In the genomic region with DNA sequence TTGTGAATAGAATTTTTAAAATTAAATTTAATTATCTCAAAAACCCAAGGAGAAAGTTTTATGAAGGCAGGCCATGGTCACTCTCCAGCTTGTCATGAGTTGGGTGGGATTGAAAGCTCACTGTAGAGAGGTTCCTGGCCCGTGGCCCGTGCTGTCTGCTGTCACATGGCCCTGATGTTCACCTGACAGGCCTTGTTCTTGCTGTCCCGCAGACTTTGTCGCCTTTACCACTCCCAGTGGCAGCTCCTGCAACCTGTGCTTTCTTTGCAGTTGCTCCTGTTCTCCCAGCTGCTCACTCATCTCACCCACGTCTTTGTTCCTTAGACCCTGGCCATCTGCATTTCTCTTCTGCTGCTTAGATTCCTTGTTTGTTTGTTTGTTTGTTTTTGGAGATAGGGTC, we compare ENCODE assay signal across 21 cellular contexts. TPM values are rescaled to one million over a fixed set of nuclear protein-coding genes. Genes with fewer than 3 reads are reported as not detected.
DNase-seq lines count a peak whose midpoint lies in the region; ATAC-seq, FAIRE-seq and TF ChIP-seq lines count a peak whose summit lies in the region.
"Had no signal": no experiment of that assay in that cellular context is flagged by ENCODE, and none has a peak within 500 bp of the region (broad histone marks: within the 10 kb centered on the region; RNA-seq: fewer than 3 reads in every experiment).

No MANE protein-coding gene starts in this region.

- H2AK5ac ChIP-seq in neuronal stem cell (ENCODE audit: low read depth, low read length): no peak overlapping the region

- H3K4me3 ChIP-seq in kidney (ENCODE audit: low read length in 2 of 2) (no peak overlapping the region), neuronal stem cell (ENCODE audit: low read length in 2 of 2) (no peak overlapping the region)
- H3K4me3 ChIP-seq: A549, BLaER1, GM23338 had no signal

- intact Hi-C loops in activated CD4-positive, alpha-beta memory T cell treated with anti-CD3 and anti-CD28 coated beads for 36 hours (cut with micrococcal nuclease): no loop called here
- intact Hi-C loops in left ventricle myocardium superior (cut with micrococcal nuclease): no loop called here
- intact Hi-C loops in Right ventricle myocardium inferior (cut with DNase I): no loop called here
- intact Hi-C loops in kidney (cut with DNase I): no loop called here

- no peak for FAIRE-seq in kidney (lab: Jason Lieb, UNC)
- FAIRE-seq: A549, H54, HepG2 had no signal

- no peak overlapping the region for H2BK12ac ChIP-seq in neuronal stem cell (ENCODE audit: low read length)

- peaks cover 37% of the 10 kb centered on the region for H3K36me3 Mint-ChIP-seq in activated CD4-positive, alpha-beta memory T cell treated with anti-CD3 and anti-CD28 coated beads for 36 hours
- peaks cover 53% of the 10 kb centered on the region for H3K36me3 Mint-ChIP-seq in activated CD4-positive, alpha-beta memory T cell treated with anti-CD3 and anti-CD28 coated beads, Interleukin-2, amount 10 ng/mL, durations not matched to agents 7 days and 5 days (ENCODE audit: low read depth)

- no peaks in the 10 kb centered on the region for H3K9me3 Mint-ChIP-seq in activated CD4-positive, alpha-beta memory T cell treated with anti-CD3 and anti-CD28 coated beads for 36 hours
- no peaks in the 10 kb centered on the region for H3K9me3 Mint-ChIP-seq in activated CD4-positive, alpha-beta memory T cell treated with anti-CD3 and anti-CD28 coated beads, Interleukin-2, amount 10 ng/mL, durations not matched to agents 7 days and 5 days
- H3K9me3 Mint-ChIP-seq: CD4-positive, alpha-beta memory T cell; GM23338; HFFc6 had no signal

- H2AFZ ChIP-seq in neuronal stem cell (ENCODE audit: low read length): no peak overlapping the region
- H2AFZ ChIP-seq: GM23338 had no signal

- peak overlapping the region; percentile 14 for H3K27ac Mint-ChIP-seq in activated CD4-positive, alpha-beta memory T cell treated with anti-CD3 and anti-CD28 coated beads for 36 hours
- no peak overlapping the region for H3K27ac Mint-ChIP-seq in activated CD4-positive, alpha-beta memory T cell treated with anti-CD3 and anti-CD28 coated beads, Interleukin-2, amount 10 ng/mL, durations not matched to agents 7 days and 5 days
- H3K27ac Mint-ChIP-seq: GM23338, HFFc6 had no signal

- H3K4ac ChIP-seq in neuronal stem cell (ENCODE audit: low read length): no peak overlapping the region

- H3K4me1 ChIP-seq in kidney (ENCODE audit: control insufficient read depth in 1 of 2, insufficient read depth in 1 of 2, low read depth in 1 of 2, low read length in 2 of 2) (peaks cover 0 to 3% of the 10 kb centered on the region in 2 donors), neuronal stem cell (ENCODE audit: control insufficient read depth in 2 of 2, insufficient read depth in 1 of 2, low read depth in 1 of 2, low read length in 2 of 2) (peaks cover 0 to 2% of the 10 kb centered on the region in 2 donors)
- H3K4me1 ChIP-seq: A549, BLaER1 had no signal

- H2BK15ac ChIP-seq in neuronal stem cell (ENCODE audit: low read length): no peak overlapping the region

- H3K4me2 ChIP-seq in neuronal stem cell (ENCODE audit: insufficient read depth, low read length, poor library complexity, severe bottlenecking): no peak overlapping the region
- H3K4me2 ChIP-seq: A549, BLaER1, GM23338 had no signal

- H3K36me3 ChIP-seq in kidney (ENCODE audit: control insufficient read depth in 1 of 2, insufficient read depth in 2 of 2, low read length in 2 of 2) (peaks cover 38 to 46% of the 10 kb centered on the region in 2 donors), neuronal stem cell (replicated peaks in 1 of 2; ENCODE audit: control insufficient read depth in 2 of 2, insufficient read depth in 2 of 2, low read length in 2 of 2) (peaks cover 66 to 98% of the 10 kb centered on the region in 2 donors)

- H3K79me1 ChIP-seq in neuronal stem cell (ENCODE audit: low read depth, low read length): peaks cover 14% of the 10 kb centered on the region

- peak overlapping the region; percentile 67 for H3K23ac ChIP-seq in neuronal stem cell (ENCODE audit: low read depth, low read length, poor library complexity)

- no CpG with 5 or more reads among the region's 5 CpGs for WGBS in neuronal stem cell (ENCODE audit: extremely low coverage in 2 of 2, insufficient read length in 2 of 2, insufficient replicate concordance in 1 of 2), 2 donors

- H3K4me3 Mint-ChIP-seq in activated CD4-positive, alpha-beta memory T cell treated with anti-CD3 and anti-CD28 coated beads for 36 hours: no peak overlapping the region
- no peak overlapping the region for H3K4me3 Mint-ChIP-seq in activated CD4-positive, alpha-beta memory T cell treated with anti-CD3 and anti-CD28 coated beads, Interleukin-2, amount 10 ng/mL, durations not matched to agents 7 days and 5 days
- H3K4me3 Mint-ChIP-seq: CD14-positive monocyte; CD4-positive, alpha-beta memory T cell; GM23338; HFFc6 had no signal

- DNase-seq in activated CD4-positive, alpha-beta memory T cell treated with anti-CD3 and anti-CD28 coated beads for 36 hours: no peak
- DNase-seq in activated CD4-positive, alpha-beta memory T cell treated with anti-CD3 and anti-CD28 coated beads, Interleukin-2, amount 10 ng/mL, durations not matched to agents 7 days and 5 days: no peak
- DNase-seq in left ventricle myocardium superior (no peak), Right ventricle myocardium inferior (ENCODE audit: missing footprints) (no peak), kidney (peak; percentile 32), neuronal stem cell (ENCODE audit: low spot score) (no peak), NCI-H187 (lab: John Stamatoyannopoulos, UW) (no peak), Ammon's horn (ENCODE audit: low spot score) (no peak)
- DNase-seq: CD4-positive, alpha-beta memory T cell; DMS153; DMS79; GDM1; HCEC 1CT; HFFc6 had no signal

- ATAC-seq in left ventricle myocardium superior (peak; percentile 68), Right ventricle myocardium inferior (no peak)

- H3K9ac ChIP-seq in kidney (ENCODE audit: low read length in 2 of 2) (no peak overlapping the region), neuronal stem cell (ENCODE audit: low read depth, low read length, poor library complexity) (peak overlapping the region; percentile 50)
- H3K9ac ChIP-seq: BLaER1 had no signal

- no peak overlapping the region for H4K91ac ChIP-seq in neuronal stem cell (ENCODE audit: low read depth, low read length, poor library complexity)

- TF ChIP-seq CTCF in kidney (IDR thresholded peaks at IDR 0.05; ENCODE audit: borderline replicate concordance, extremely low read depth, insufficient read depth): no peak

- H2BK120ac ChIP-seq in neuronal stem cell (ENCODE audit: low read depth, low read length): no peak overlapping the region

- H3K9me3 ChIP-seq in kidney (ENCODE audit: control insufficient read depth in 1 of 2, low read length in 2 of 2) (no peaks in the 10 kb centered on the region), neuronal stem cell (replicated peaks in 1 of 2; ENCODE audit: control insufficient read depth in 2 of 2, insufficient read depth in 1 of 2, low read depth in 1 of 2, low read length in 2 of 2) (peaks cover 0 to 1% of the 10 kb centered on the region in 2 donors)
- H3K9me3 ChIP-seq: A549, BLaER1 had no signal

- no peaks in the 10 kb centered on the region for H3K27me3 Mint-ChIP-seq in activated CD4-positive, alpha-beta memory T cell treated with anti-CD3 and anti-CD28 coated beads for 36 hours
- H3K27me3 Mint-ChIP-seq in activated CD4-positive, alpha-beta memory T cell treated with anti-CD3 and anti-CD28 coated beads, Interleukin-2, amount 10 ng/mL, durations not matched to agents 7 days and 5 days: no peaks in the 10 kb centered on the region
- H3K27me3 Mint-ChIP-seq: CD4-positive, alpha-beta memory T cell had no signal

- H3K4me1 Mint-ChIP-seq in activated CD4-positive, alpha-beta memory T cell treated with anti-CD3 and anti-CD28 coated beads for 36 hours (ENCODE audit: low read depth): no peaks in the 10 kb centered on the region
- H3K4me1 Mint-ChIP-seq in activated CD4-positive, alpha-beta memory T cell treated with anti-CD3 and anti-CD28 coated beads, Interleukin-2, amount 10 ng/mL, durations not matched to agents 7 days and 5 days: no peaks in the 10 kb centered on the region
- H3K4me1 Mint-ChIP-seq: CD14-positive monocyte had no signal

- CTCF ChIA-PET in activated CD4-positive, alpha-beta memory T cell treated with anti-CD3 and anti-CD28 coated beads for 36 hours (lab: Charles Lee): interaction anchor here (0.7 to 5.1 kb wide), 7 partner anchors 11 to 758 kb away, joined by 3 to 64 read pairs (median 5); no protein-coding TSS in a partner anchor
- CTCF ChIA-PET in activated CD4-positive, alpha-beta memory T cell treated with anti-CD3 and anti-CD28 coated beads, Interleukin-2, amount 10 ng/mL, durations not matched to agents 7 days and 5 days (lab: Charles Lee): interaction anchor here (0.6 to 4.3 kb wide), 8 partner anchors 9 to 319 kb away, joined by 3 to 53 read pairs (median 4); no protein-coding TSS in a partner anchor

- no peak overlapping the region for H4K8ac ChIP-seq in neuronal stem cell (ENCODE audit: low read depth, low read length)

- H3K14ac ChIP-seq in neuronal stem cell (ENCODE audit: low read length): no peak overlapping the region

- H3K18ac ChIP-seq in neuronal stem cell (ENCODE audit: low read length): no peak overlapping the region

- POLR2A ChIA-PET in activated CD4-positive, alpha-beta memory T cell treated with anti-CD3 and anti-CD28 coated beads for 36 hours (lab: Charles Lee): interaction anchor here (2.9 kb wide), 1 partner anchor 13 kb away, joined by 10 read pairs; no protein-coding TSS in a partner anchor
- POLR2A ChIA-PET in activated CD4-positive, alpha-beta memory T cell treated with anti-CD3 and anti-CD28 coated beads, Interleukin-2, amount 10 ng/mL, durations not matched to agents 7 days and 5 days (lab: Charles Lee): no interaction called here

- H3K27me3 ChIP-seq in neuronal stem cell (ENCODE audit: control insufficient read depth in 3 of 3, insufficient read depth in 3 of 3, low read depth in 1 of 3, low read length in 3 of 3): no peaks in the 10 kb centered on the region
- H3K27me3 ChIP-seq: BLaER1 had no signal

- no peak overlapping the region for H3K27ac ChIP-seq in kidney (ENCODE audit: low read depth in 2 of 2, low read length in 2 of 2)
- no peak overlapping the region for H3K27ac ChIP-seq in neuronal stem cell (replicated peaks; ENCODE audit: low read length)
- H3K27ac ChIP-seq: 22Rv1, A549, BLaER1 had no signal

- no peak overlapping the region for H2BK5ac ChIP-seq in neuronal stem cell (ENCODE audit: low read length)

RNA-seq across cellular contexts. Expression of a gene that starts 35.6 kb away (rescaled TPM):
- total RNA-seq in activated CD4-positive, alpha-beta memory T cell treated with anti-CD3 and anti-CD28 coated beads for 36 hours: 10 to 100 TPM; 76.7 to 77.5 TPM
- total RNA-seq in activated CD4-positive, alpha-beta memory T cell treated with anti-CD3 and anti-CD28 coated beads, Interleukin-2, amount 10 ng/mL, durations not matched to agents 7 days and 5 days: 10 to 100 TPM; 62.0 to 63.0 TPM
- total RNA-seq in left ventricle myocardium superior (49.0 TPM), Right ventricle myocardium inferior (47.2 TPM), kidney (59.7 TPM)
- polyA plus RNA-seq in kidney (ENCODE audit: insufficient read depth, low read depth, low replicate concordance): 37.8 TPM
- 60.2 TPM for polyA plus RNA-seq in neuronal stem cell (2013, experiment 1 of 2)
- polyA plus RNA-seq in neuronal stem cell (2013, experiment 2 of 2): 61.6 TPM

RNA-seq across cellular contexts. Expression of a gene that starts 56.8 kb away (rescaled TPM):
- 10 to 100 TPM; 87.2 to 90.3 TPM for total RNA-seq in activated CD4-positive, alpha-beta memory T cell treated with anti-CD3 and anti-CD28 coated beads for 36 hours
- 10 to 100 TPM; 83.0 to 83.7 TPM for total RNA-seq in activated CD4-positive, alpha-beta memory T cell treated with anti-CD3 and anti-CD28 coated beads, Interleukin-2, amount 10 ng/mL, durations not matched to agents 7 days and 5 days
- total RNA-seq in left ventricle myocardium superior: 27.0 TPM
- 29.1 TPM for total RNA-seq in Right ventricle myocardium inferior
- total RNA-seq in kidney: 80.4 TPM
- 11.6 TPM for polyA plus RNA-seq in kidney (ENCODE audit: insufficient read depth, low read depth, low replicate concordance)
- polyA plus RNA-seq in neuronal stem cell (2013, experiment 1 of 2): 107 TPM
- 107 TPM for polyA plus RNA-seq in neuronal stem cell (2013, experiment 2 of 2)
